ENCODE assay signal across 1 cellular context in the genomic region with DNA sequence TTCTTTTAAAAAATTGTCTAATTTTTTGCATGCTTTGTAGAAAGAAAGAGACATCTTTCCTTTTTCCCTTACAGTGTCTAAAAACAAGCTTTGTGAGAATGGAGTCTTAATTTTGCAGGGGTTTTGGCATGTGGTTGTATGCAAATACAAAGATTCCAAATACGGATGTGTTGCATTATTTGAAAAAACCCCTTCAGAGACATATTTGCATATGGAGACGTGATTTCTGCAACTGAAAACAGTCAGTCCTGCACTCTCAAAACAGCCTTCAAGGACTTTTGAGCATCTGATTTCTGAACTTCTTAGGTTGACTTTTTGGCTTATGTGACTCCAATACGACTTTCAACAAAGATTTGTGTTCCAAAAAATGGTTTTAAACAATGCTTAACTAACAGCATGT.
TF ChIP-seq lines count a peak whose summit lies in the region.

No MANE protein-coding gene starts in this region.

TF ChIP-seq in GM12878, 131 proteins besides CTCF, POLR2A, EP300 and RAD21 (continued from another document):
- TF ChIP-seq TAF1 (IDR thresholded peaks at IDR 0.05; ENCODE audit: borderline replicate concordance, low read depth, low read length), result no peak
- no peak for TF ChIP-seq ZNF24 (IDR thresholded peaks at IDR 0.05)
- TF ChIP-seq GATAD2B (conservative IDR thresholded peaks at IDR 0.05; ENCODE audit: low read depth), result no peak
- TF ChIP-seq CBX5 (IDR thresholded peaks at IDR 0.05; ENCODE audit: low read depth), result peak; percentile 78; the same call in 1 of the 2 replicates
- no peak for TF ChIP-seq TARDBP (IDR thresholded peaks at IDR 0.05; ENCODE audit: borderline replicate concordance)
- no peak for TF ChIP-seq EGR1 (IDR thresholded peaks at IDR 0.05; ENCODE audit: borderline replicate concordance in 1 of 2, low read depth in 2 of 2, low read length in 2 of 2)
- TF ChIP-seq, protein P1, sequence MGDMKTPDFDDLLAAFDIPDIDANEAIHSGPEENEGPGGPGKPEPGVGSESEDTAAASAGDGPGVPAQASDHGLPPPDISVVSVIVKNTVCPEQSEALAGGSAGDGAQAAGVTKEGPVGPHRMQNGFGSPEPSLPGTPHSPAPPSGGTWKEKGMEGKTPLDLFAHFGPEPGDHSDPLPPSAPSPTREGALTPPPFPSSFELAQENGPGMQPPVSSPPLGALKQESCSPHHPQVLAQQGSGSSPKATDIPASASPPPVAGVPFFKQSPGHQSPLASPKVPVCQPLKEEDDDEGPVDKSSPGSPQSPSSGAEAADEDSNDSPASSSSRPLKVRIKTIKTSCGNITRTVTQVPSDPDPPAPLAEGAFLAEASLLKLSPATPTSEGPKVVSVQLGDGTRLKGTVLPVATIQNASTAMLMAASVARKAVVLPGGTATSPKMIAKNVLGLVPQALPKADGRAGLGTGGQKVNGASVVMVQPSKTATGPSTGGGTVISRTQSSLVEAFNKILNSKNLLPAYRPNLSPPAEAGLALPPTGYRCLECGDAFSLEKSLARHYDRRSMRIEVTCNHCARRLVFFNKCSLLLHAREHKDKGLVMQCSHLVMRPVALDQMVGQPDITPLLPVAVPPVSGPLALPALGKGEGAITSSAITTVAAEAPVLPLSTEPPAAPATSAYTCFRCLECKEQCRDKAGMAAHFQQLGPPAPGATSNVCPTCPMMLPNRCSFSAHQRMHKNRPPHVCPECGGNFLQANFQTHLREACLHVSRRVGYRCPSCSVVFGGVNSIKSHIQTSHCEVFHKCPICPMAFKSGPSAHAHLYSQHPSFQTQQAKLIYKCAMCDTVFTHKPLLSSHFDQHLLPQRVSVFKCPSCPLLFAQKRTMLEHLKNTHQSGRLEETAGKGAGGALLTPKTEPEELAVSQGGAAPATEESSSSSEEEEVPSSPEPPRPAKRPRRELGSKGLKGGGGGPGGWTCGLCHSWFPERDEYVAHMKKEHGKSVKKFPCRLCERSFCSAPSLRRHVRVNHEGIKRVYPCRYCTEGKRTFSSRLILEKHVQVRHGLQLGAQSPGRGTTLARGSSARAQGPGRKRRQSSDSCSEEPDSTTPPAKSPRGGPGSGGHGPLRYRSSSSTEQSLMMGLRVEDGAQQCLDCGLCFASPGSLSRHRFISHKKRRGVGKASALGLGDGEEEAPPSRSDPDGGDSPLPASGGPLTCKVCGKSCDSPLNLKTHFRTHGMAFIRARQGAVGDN (IDR thresholded peaks at IDR 0.05), result 0 out of 2 replicates have a peak, but pooled peaks have one; percentile 7
- peak in 1 of 2 experiments; percentile 51 for TF ChIP-seq BHLHE40 (IDR thresholded peaks at IDR 0.05; ENCODE audit: borderline replicate concordance in 1 of 2, low read depth in 2 of 2, low read length in 1 of 2)
- 0 out of 2 replicates have a peak, but pooled peaks have one; percentile 33 for TF ChIP-seq SPI1 (IDR thresholded peaks at IDR 0.05; ENCODE audit: borderline replicate concordance, insufficient read depth, low read depth, low read length)
- TF ChIP-seq, protein P2, sequence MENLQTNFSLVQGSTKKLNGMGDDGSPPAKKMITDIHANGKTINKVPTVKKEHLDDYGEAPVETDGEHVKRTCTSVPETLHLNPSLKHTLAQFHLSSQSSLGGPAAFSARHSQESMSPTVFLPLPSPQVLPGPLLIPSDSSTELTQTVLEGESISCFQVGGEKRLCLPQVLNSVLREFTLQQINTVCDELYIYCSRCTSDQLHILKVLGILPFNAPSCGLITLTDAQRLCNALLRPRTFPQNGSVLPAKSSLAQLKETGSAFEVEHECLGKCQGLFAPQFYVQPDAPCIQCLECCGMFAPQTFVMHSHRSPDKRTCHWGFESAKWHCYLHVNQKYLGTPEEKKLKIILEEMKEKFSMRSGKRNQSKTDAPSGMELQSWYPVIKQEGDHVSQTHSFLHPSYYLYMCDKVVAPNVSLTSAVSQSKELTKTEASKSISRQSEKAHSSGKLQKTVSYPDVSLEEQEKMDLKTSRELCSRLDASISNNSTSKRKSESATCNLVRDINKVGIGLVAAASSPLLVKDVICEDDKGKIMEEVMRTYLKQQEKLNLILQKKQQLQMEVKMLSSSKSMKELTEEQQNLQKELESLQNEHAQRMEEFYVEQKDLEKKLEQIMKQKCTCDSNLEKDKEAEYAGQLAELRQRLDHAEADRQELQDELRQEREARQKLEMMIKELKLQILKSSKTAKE (IDR thresholded peaks at IDR 0.05; ENCODE audit: low read depth, poor library complexity, severe bottlenecking), result peak; percentile 21
- peak; percentile 24; the same call in 1 of the 2 replicates for TF ChIP-seq JUNB (IDR thresholded peaks at IDR 0.05)
- no peak for TF ChIP-seq SIN3A (IDR thresholded peaks at IDR 0.05; ENCODE audit: low read depth, low read length)
- TF ChIP-seq SMC3 (IDR thresholded peaks at IDR 0.05; ENCODE audit: borderline replicate concordance, low read length), result no peak
- no peak for TF ChIP-seq NFIC (IDR thresholded peaks at IDR 0.05; ENCODE audit: low read depth, low read length)
- TF ChIP-seq CREM (IDR thresholded peaks at IDR 0.05; ENCODE audit: low read depth), result no peak
- TF ChIP-seq MEF2A (IDR thresholded peaks at IDR 0.05; ENCODE audit: insufficient read depth, low read depth, low read length), result peak; percentile 62; the same call in 1 of the 2 replicates
- TF ChIP-seq ETV6 (conservative IDR thresholded peaks at IDR 0.05 in 1 of 2, IDR thresholded peaks at IDR 0.05 in 1 of 2; ENCODE audit: borderline replicate concordance in 1 of 2, low read depth in 1 of 2), result no peak
- TF ChIP-seq POU2F2 (IDR thresholded peaks at IDR 0.05; ENCODE audit: borderline replicate concordance, low read depth, low read length), result peak; percentile 98
- TF ChIP-seq SUPT20H (IDR thresholded peaks at IDR 0.05; ENCODE audit: borderline replicate concordance, control insufficient read depth, low read depth, low read length), result no peak
- TF ChIP-seq SMAD5 (IDR thresholded peaks at IDR 0.05; ENCODE audit: low read depth), result no peak
- peak; percentile 54; the same call in 1 of the 2 replicates for TF ChIP-seq TBL1XR1 (IDR thresholded peaks at IDR 0.05; ENCODE audit: low read depth, low read length)
- peak; percentile 81 for TF ChIP-seq RUNX3 (IDR thresholded peaks at IDR 0.05; ENCODE audit: low read length)
- TF ChIP-seq FOXM1 (IDR thresholded peaks at IDR 0.05; ENCODE audit: low read depth, low read length), result 0 out of 2 replicates have a peak, but pooled peaks have one; percentile 17
- peak; percentile 35; the same call in 1 of the 2 replicates for TF ChIP-seq CBFB (IDR thresholded peaks at IDR 0.05; ENCODE audit: low read depth)
- 0 out of 2 replicates have a peak, but pooled peaks have one; percentile 14 for TF ChIP-seq BCL11A (IDR thresholded peaks at IDR 0.05; ENCODE audit: low read depth, low read length)
- TF ChIP-seq, protein P3, sequence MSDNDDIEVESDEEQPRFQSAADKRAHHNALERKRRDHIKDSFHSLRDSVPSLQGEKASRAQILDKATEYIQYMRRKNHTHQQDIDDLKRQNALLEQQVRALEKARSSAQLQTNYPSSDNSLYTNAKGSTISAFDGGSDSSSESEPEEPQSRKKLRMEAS (IDR thresholded peaks at IDR 0.05; ENCODE audit: low read depth, low read length), result no peak
- TF ChIP-seq ATF7 (IDR thresholded peaks at IDR 0.05; ENCODE audit: low read depth), result 0 out of 2 replicates have a peak, but pooled peaks have one; percentile 16
- TF ChIP-seq, protein P4, sequence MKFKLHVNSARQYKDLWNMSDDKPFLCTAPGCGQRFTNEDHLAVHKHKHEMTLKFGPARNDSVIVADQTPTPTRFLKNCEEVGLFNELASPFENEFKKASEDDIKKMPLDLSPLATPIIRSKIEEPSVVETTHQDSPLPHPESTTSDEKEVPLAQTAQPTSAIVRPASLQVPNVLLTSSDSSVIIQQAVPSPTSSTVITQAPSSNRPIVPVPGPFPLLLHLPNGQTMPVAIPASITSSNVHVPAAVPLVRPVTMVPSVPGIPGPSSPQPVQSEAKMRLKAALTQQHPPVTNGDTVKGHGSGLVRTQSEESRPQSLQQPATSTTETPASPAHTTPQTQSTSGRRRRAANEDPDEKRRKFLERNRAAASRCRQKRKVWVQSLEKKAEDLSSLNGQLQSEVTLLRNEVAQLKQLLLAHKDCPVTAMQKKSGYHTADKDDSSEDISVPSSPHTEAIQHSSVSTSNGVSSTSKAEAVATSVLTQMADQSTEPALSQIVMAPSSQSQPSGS (IDR thresholded peaks at IDR 0.05; ENCODE audit: low read length), result no peak; the same call in 1 of the 2 replicates
- no peak for TF ChIP-seq HDGF (IDR thresholded peaks at IDR 0.05)
- TF ChIP-seq CHD1 (IDR thresholded peaks at IDR 0.05; ENCODE audit: low read depth, low read length), result no peak
- TF ChIP-seq, protein P5, sequence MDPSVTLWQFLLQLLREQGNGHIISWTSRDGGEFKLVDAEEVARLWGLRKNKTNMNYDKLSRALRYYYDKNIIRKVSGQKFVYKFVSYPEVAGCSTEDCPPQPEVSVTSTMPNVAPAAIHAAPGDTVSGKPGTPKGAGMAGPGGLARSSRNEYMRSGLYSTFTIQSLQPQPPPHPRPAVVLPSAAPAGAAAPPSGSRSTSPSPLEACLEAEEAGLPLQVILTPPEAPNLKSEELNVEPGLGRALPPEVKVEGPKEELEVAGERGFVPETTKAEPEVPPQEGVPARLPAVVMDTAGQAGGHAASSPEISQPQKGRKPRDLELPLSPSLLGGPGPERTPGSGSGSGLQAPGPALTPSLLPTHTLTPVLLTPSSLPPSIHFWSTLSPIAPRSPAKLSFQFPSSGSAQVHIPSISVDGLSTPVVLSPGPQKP (IDR thresholded peaks at IDR 0.05; ENCODE audit: low read depth, low read length), result no peak
- TF ChIP-seq SRF (IDR thresholded peaks at IDR 0.05; ENCODE audit: low read depth in 2 of 2, low read length in 2 of 2), result 0 out of 4 replicates have a peak, but pooled peaks of 1 of the 2 experiments have one; percentile 53
- 0 out of 2 replicates have a peak, but pooled peaks have one; percentile 25 for TF ChIP-seq RAD51 (IDR thresholded peaks at IDR 0.05)
- 0 out of 2 replicates have a peak, but pooled peaks have one; percentile 31 for TF ChIP-seq CREB1 (IDR thresholded peaks at IDR 0.05; ENCODE audit: low read depth)
